In the genomic region with DNA sequence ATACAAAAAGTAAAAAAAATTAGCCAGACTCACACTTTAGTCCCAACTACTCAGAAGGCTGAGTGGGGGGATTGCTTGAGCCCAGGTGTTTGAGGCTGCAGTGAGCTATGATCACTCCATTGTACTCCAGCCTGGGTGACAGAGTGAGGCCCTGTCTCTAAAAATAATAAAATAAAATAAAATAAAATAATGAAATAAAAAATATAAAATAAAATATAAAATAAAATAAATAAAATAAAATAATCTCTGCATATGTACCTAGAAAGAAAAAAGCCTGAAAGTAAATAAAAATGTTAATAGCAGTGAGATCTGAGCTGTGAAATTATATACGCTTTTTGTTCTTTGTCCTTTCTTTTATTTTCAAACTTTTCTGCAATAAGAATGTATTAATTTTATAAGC, we compare ENCODE assay signal across 10 cellular contexts.
"Had no signal": no experiment of that assay in that cellular context is flagged by ENCODE, and none has a peak within 500 bp of the region (broad histone marks: within the 10 kb centered on the region; RNA-seq: fewer than 3 reads in every experiment).

No MANE protein-coding gene starts in this region.

- H3K4me3 ChIP-seq: GM23248, HAP-1 had no signal

- FAIRE-seq: HepG2 had no signal

- H3K36me3 ChIP-seq: HAP-1 had no signal

- H3K4me3 Mint-ChIP-seq: HFFc6, IgD-negative memory B cell had no signal

- H3K4me1 ChIP-seq: HAP-1 had no signal

- H3K9me3 ChIP-seq: HAP-1 had no signal

- H3K27ac ChIP-seq: GM23248, HL-60 had no signal

- H3K36me3 Mint-ChIP-seq: IgD-negative memory B cell had no signal

- DNase-seq: GM23248, GOT3, H7, HFFc6, KBM-7 had no signal

- ATAC-seq: HCT116, HepG2 had no signal

- H3K27me3 Mint-ChIP-seq: IgD-negative memory B cell had no signal

- H3K27ac Mint-ChIP-seq: HFFc6, IgD-negative memory B cell had no signal
